8 cellular contexts compared by ENCODE assay signal in the genomic region with DNA sequence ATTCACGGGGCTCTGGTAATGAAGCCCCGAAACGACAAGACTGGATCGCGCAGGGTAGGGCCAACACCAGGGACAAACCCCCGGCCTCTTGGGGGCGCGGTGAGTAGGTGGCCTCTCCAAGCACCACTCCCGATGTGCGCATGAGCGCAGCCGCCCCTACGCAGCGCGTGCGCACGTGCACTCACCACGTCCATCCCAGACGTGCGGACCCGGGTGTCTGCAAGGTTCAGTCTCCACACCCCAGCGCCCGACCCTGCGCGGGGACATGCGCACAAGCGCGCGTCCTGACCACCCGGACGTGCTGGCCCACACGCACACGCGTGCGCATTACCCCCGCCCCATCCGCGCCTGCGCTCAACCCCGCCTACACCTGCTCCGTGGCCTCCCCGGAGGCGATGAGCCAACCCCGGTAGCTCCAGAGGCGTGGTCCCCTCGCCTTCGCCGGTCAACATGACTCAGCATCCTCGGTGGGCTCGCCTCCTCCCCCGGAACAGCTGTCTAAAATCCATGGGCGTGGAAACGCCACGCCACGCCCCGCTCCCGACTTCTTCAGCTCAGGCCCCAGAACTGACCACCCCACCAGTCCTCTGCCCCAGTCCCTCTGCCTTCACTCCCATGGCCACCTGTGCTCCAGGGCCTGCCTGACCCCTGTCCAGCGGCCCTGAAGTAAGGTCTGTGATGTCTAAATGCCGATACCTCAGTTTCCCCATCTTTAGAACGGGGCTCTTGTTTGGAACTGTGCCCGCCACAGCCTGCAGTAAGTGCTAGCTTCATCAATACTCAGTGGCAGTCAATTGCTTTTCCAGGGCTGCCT. TPM values are rescaled to one million over a fixed set of nuclear protein-coding genes. Genes with fewer than 3 reads are reported as not detected.
DNase-seq lines count a peak whose midpoint lies in the region; ATAC-seq and TF ChIP-seq lines count a peak whose summit lies in the region.

No MANE protein-coding gene starts in this region.

- H3K9me3 ChIP-seq in mammary epithelial cell (replicated peaks; ENCODE audit: insufficient read depth, low read length), result no peaks in the 10 kb centered on the region

- peak overlapping the region; percentile 80 for H2AFZ ChIP-seq in mammary epithelial cell (ENCODE audit: low read depth, low read length)

- H3K4me1 ChIP-seq in mammary epithelial cell (ENCODE audit: insufficient read depth, low read length), result peaks cover 15% of the 10 kb centered on the region

- peak overlapping the region; percentile 32 to 53 (median 50) for H3K4me3 ChIP-seq in mammary epithelial cell (replicated peaks in 1 of 3; ENCODE audit: insufficient read depth in 1 of 3, low read depth in 2 of 3, low read length in 3 of 3)

- intact Hi-C loops in mammary epithelial cell (cut with micrococcal nuclease), result loop anchor here (2.0 kb wide), 1 partner anchor 71 kb away; no protein-coding TSS in a partner anchor

- WGBS in mammary epithelial cell (ENCODE audit: low coverage, missing lambda C conversion rate), result 3% methylated on average over 53 of the region's 61 CpGs

- H3K9ac ChIP-seq in mammary epithelial cell (ENCODE audit: insufficient read depth, low read length), result peak overlapping the region; percentile 39

- no TSS peak for BruUV-seq in mammary epithelial cell (replicated peaks; lab: Mats Ljungman, UMichigan)

- no peaks in the 10 kb centered on the region for H3K79me2 ChIP-seq in mammary epithelial cell (ENCODE audit: insufficient read depth, low read length)

- CTCF ChIA-PET in mammary epithelial cell (lab: Charles Lee; ENCODE audit: low non-redundant PET), result interaction anchor here (0.5 kb wide), 1 partner anchor 295 kb away, joined by 8 read pairs; no protein-coding TSS in a partner anchor

- dilution Hi-C loops in mammary epithelial cell (cut with HindIII; ENCODE audit: low sequenced_read_pairs), result no loop called here

- TF ChIP-seq CTCF in VCaP (conservative IDR thresholded peaks at IDR 0.05) (peak; percentile 80), mammary epithelial cell (conservative IDR thresholded peaks at IDR 0.05 in 1 of 2, IDR thresholded peaks at IDR 0.05 in 1 of 2; ENCODE audit: extremely low read depth in 1 of 2, insufficient read depth in 1 of 2, low read depth in 1 of 2, low read length in 2 of 2) (peak; percentile 35 to 55)

- peak; percentile 99 for DNase-seq in AG08395 (ENCODE audit: low spot score)
- peak; percentile 96 for DNase-seq in NCI-H2171 treated with DMSO at 0.1 percent for 48 hours (lab: John Stamatoyannopoulos, UW)
- DNase-seq in mammary epithelial cell, result peak; percentile 97
- DNase-seq in iPS-NIHi7 (ENCODE audit: extremely low spot score), result peak; percentile 98
- DNase-seq in smooth muscle cell of the brain vasculature (ENCODE audit: low read depth, low spot score), result peak; percentile 94

- H3K4me2 ChIP-seq in mammary epithelial cell (ENCODE audit: insufficient read depth, low read depth, low read length), result peak overlapping the region; percentile 87

- in situ Hi-C loops in mammary epithelial cell (cut with MboI; ENCODE audit: low sequenced_read_pairs in 2 of 2), result no loop called here

- H4K20me1 ChIP-seq in mammary epithelial cell (ENCODE audit: insufficient read depth, low read length), result no peaks in the 10 kb centered on the region

- peak overlapping the region; percentile 88 for H3K27ac ChIP-seq in VCaP
- H3K27ac ChIP-seq in mammary epithelial cell (ENCODE audit: insufficient read depth, low read depth, low read length), result peak overlapping the region; percentile 68

- H3K27me3 ChIP-seq in mammary epithelial cell (ENCODE audit: insufficient read depth, low read length), result no peaks in the 10 kb centered on the region

- ATAC-seq in GM18873 (IDR thresholded peaks at IDR 0.05; ENCODE audit: low FRiP score, unreplicated experiment) (peak; percentile 81), HG03135 (IDR thresholded peaks at IDR 0.05; ENCODE audit: unreplicated experiment) (peak; percentile 90)

- peaks cover 1% of the 10 kb centered on the region for H3K36me3 ChIP-seq in mammary epithelial cell (ENCODE audit: insufficient read depth, low read length)

RNA-seq across cellular contexts. Expression of a gene that starts 5.6 kb away (rescaled TPM):
- 100 to 1,000 TPM; 131 to 411 TPM for total RNA-seq in mammary epithelial cell
- 344 TPM for polyA plus RNA-seq in mammary epithelial cell
- 965 TPM for polyA minus RNA-seq in mammary epithelial cell

RNA-seq across cellular contexts. Expression of a gene that starts 44.9 kb away (rescaled TPM):
- total RNA-seq in mammary epithelial cell, result 10 to 100 TPM in 1 of 2 donors, 1 to 10 TPM in 1; 5.2 to 17.2 TPM
- 20.1 TPM for polyA plus RNA-seq in mammary epithelial cell
- 21.2 TPM for polyA minus RNA-seq in mammary epithelial cell

Comparison
In these comparisons a context has a peak if more than half of its experiments do, and no peak if none do; other contexts are left out.
1. Peak in every context shown above with its lines: DNase-seq, ATAC-seq, H3K4me3 ChIP-seq and H3K27ac ChIP-seq.